ENCODE assay signal across 25 cellular contexts in genomic region chr3:102699104-102699818, GRCh38.
"Had no signal": no experiment of that assay in that cellular context is flagged by ENCODE, and none has a peak within 500 bp of the region (broad histone marks: within the 10 kb centered on the region; RNA-seq: fewer than 3 reads in every experiment).

No MANE protein-coding gene starts in this region.

- H3K27ac ChIP-seq: lower lobe of right lung, neural progenitor cell, neutrophil, parathyroid adenoma, psoas muscle, sigmoid colon, spleen, suprapubic skin, thoracic aorta, tibial artery, upper lobe of right lung had no signal

- H3K4me3 ChIP-seq: lower lobe of right lung, neural progenitor cell, psoas muscle, sigmoid colon, spleen, suprapubic skin, thoracic aorta, tibial artery, upper lobe of right lung had no signal

- H3K9me3 ChIP-seq: lower lobe of right lung, neutrophil, psoas muscle, sigmoid colon, spleen, suprapubic skin, thoracic aorta, tibial artery, upper lobe of right lung had no signal

- H3K36me3 ChIP-seq: lower lobe of right lung, neural progenitor cell, neutrophil, sigmoid colon, spleen, suprapubic skin, thoracic aorta, tibial artery, upper lobe of right lung had no signal

- H2AFZ ChIP-seq: neural progenitor cell, parathyroid adenoma had no signal

- H3K4me1 ChIP-seq: lower lobe of right lung, neural progenitor cell, parathyroid adenoma, psoas muscle, sigmoid colon, spleen, suprapubic skin, tibial artery, upper lobe of right lung had no signal

- H3K4me2 ChIP-seq: neural progenitor cell had no signal

- ATAC-seq: lower lobe of right lung; natural killer cell; psoas muscle; stimulated activated effector memory CD8-positive, alpha-beta T cell treated with anti-CD3 and anti-CD28 coated beads, Interleukin-12 subunit alpha, Interleukin-12 subunit beta, amount 100 ng/mL, for 72 hours; upper lobe of right lung had no signal

- H3K9ac ChIP-seq: neural progenitor cell, parathyroid adenoma had no signal

- H3K27me3 ChIP-seq: neural progenitor cell, neutrophil, sigmoid colon, suprapubic skin, tibial artery, upper lobe of right lung had no signal

- DNase-seq: head of caudate nucleus; hippocampal formation; kidney glomerular epithelial cell; lower lobe of right lung; mammary epithelial cell; mesendoderm; naive B cell; natural killer cell; nephron progenitor cell; occipital lobe; psoas muscle; sigmoid colon; small intestine; spleen; stimulated activated CD4-positive, alpha-beta T cell treated with anti-CD3 and anti-CD28 coated beads, Interleukin-4, amount 100 ng/mL, for 24 hours; stimulated activated naive CD4-positive, alpha-beta T cell; tibial artery; trophoblast cell; upper lobe of right lung had no signal
